28 cellular contexts compared by ENCODE assay signal in the genomic region with DNA sequence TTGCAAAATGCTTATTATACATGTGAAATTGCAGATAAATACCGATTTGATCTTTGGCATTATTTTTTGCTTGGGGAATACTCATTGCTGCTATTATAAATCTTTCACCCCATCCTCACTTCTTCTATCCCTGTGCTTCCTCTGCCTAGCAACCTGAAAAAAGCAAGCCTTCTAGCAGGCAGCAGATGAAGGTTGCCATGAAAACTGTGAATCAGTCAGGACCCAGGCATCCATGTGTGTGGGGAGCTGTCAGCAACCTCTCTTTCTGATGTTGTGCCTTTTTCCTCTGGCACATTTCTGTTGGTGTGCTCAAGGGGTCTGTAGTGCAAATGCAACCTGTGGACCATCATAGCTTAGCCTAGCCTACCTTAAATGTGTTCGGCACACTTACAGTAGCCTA.
"Had no signal": no experiment of that assay in that cellular context is flagged by ENCODE, and none has a peak within 500 bp of the region (broad histone marks: within the 10 kb centered on the region; RNA-seq: fewer than 3 reads in every experiment).

No MANE protein-coding gene starts in this region.

- DNase-seq: Karpas-422; MM.1S; MV-4-11; NCI-H1092; NCI-H1105; NCI-H1417 treated with DMSO at 0.1 percent for 48 hours; NCI-H1436 treated with DMSO at 0.1 percent for 48 hours; NCI-H1694 treated with DMSO at 0.1 percent for 48 hours; NCI-H187 treated with DMSO at 0.1 percent for 48 hours; NCI-H2029; NCI-H2081; NCI-H2171 treated with DMSO at 0.1 percent for 48 hours; NCI-H2227 treated with DMSO at 0.1 percent for 48 hours; NCI-H345; NCI-H446; NCI-H510A treated with DMSO at 0.1 percent for 48 hours; NCI-H524 treated with DMSO at 0.1 percent for 48 hours; NCI-H526 treated with DMSO at 0.1 percent for 48 hours; NCI-H748 treated with DMSO at 0.1 percent for 48 hours; NK-92 treated with Interleukin-12 subunit alpha and Interleukin-12 subunit beta, amount 100 ng/mL, for 24 hours; OCI-M1; PC-3; Peyer's patch; Right ventricle myocardium superior; RPMI8226; SHP77 treated with DMSO at 0.1 percent for 48 hours; SK-N-SH; SW 1271 had no signal
